In genomic region chr11:128520886-128521696, GRCh38 we compare ENCODE assay signal across 8 cellular contexts.
DNase-seq lines count a peak whose midpoint lies in the region; ATAC-seq lines count a peak whose summit lies in the region.

No MANE protein-coding gene starts in this region.

- H3K4me1 ChIP-seq in iPS-18a (ENCODE audit: control insufficient read depth, low read depth, low read length) = peaks cover 10% of the 10 kb centered on the region

- H3K36me3 ChIP-seq in iPS-18a (ENCODE audit: control insufficient read depth, low read depth, low read length) = no peaks in the 10 kb centered on the region

- no peak for ATAC-seq in activated T-helper 17 cell treated with anti-CD3 and anti-CD28 coated beads, Interleukin-2, amount 50 U/mL, for 72 hours (replicated peaks)
- ATAC-seq in HG02678 (IDR thresholded peaks at IDR 0.05; ENCODE audit: unreplicated experiment) (no peak), HG03135 (IDR thresholded peaks at IDR 0.05; ENCODE audit: unreplicated experiment) (no peak)

- H3K27me3 ChIP-seq in iPS-18a (ENCODE audit: control insufficient read depth, insufficient read depth, low read length) = peaks cover 65% of the 10 kb centered on the region

- H3K27ac ChIP-seq in iPS-18a (ENCODE audit: low read length) (no peak overlapping the region), temporal lobe (ENCODE audit: low read depth, low read length) (peak overlapping the region; percentile 78)

- H3K9me3 ChIP-seq in iPS-18a (ENCODE audit: control insufficient read depth, low read depth, low read length) = no peaks in the 10 kb centered on the region

- CTCF ChIA-PET in activated CD4-positive, alpha-beta T cell treated with anti-CD3 and anti-CD28 coated beads, Interleukin-2, amount 10 ng/mL, durations not matched to agents 7 days and 5 days (lab: Charles Lee) = interaction anchor here (0.9 to 3.3 kb wide), 9 partner anchors 11 to 111 kb away, joined by 3 to 23 read pairs (median 4); no protein-coding TSS in a partner anchor

- peak overlapping the region; percentile 71 for H3K4me3 ChIP-seq in iPS-18a (ENCODE audit: low read length)

- no peaks in the 10 kb centered on the region for H3K9me3 Mint-ChIP-seq in activated CD4-positive, alpha-beta T cell treated with anti-CD3 and anti-CD28 coated beads, Interleukin-2, amount 10 ng/mL, durations not matched to agents 7 days and 5 days
- no peaks in the 10 kb centered on the region for H3K9me3 Mint-ChIP-seq in activated T-helper 17 cell treated with anti-CD3 and anti-CD28 coated beads, Interleukin-2, amount 50 U/mL, for 72 hours

- H3K27ac Mint-ChIP-seq in activated CD4-positive, alpha-beta T cell treated with anti-CD3 and anti-CD28 coated beads, Interleukin-2, amount 10 ng/mL, durations not matched to agents 7 days and 5 days = peak overlapping the region; percentile 93
- H3K27ac Mint-ChIP-seq in activated T-helper 17 cell treated with anti-CD3 and anti-CD28 coated beads, Interleukin-2, amount 50 U/mL, for 72 hours = peak overlapping the region; percentile 100

- no peak for DNase-seq in activated CD4-positive, alpha-beta T cell treated with anti-CD3 and anti-CD28 coated beads, Interleukin-2, amount 10 ng/mL, durations not matched to agents 7 days and 5 days
- no peak for DNase-seq in activated CD4-positive, alpha-beta T cell treated with anti-CD3 and anti-CD28 coated beads for 4 hours
- no peak for DNase-seq in Kasumi-1 (lab: John Stamatoyannopoulos, UW)

- POLR2A ChIA-PET in activated CD4-positive, alpha-beta T cell treated with anti-CD3 and anti-CD28 coated beads, Interleukin-2, amount 10 ng/mL, durations not matched to agents 7 days and 5 days (lab: Charles Lee) = interaction anchor here (1.2 to 4.3 kb wide), 2 partner anchors 49 to 109 kb away, joined by 11 to 15 read pairs; no protein-coding TSS in a partner anchor

- H3K4me1 Mint-ChIP-seq in activated CD4-positive, alpha-beta T cell treated with anti-CD3 and anti-CD28 coated beads, Interleukin-2, amount 10 ng/mL, durations not matched to agents 7 days and 5 days = peaks cover 35% of the 10 kb centered on the region
- peaks cover 39% of the 10 kb centered on the region for H3K4me1 Mint-ChIP-seq in activated T-helper 17 cell treated with anti-CD3 and anti-CD28 coated beads, Interleukin-2, amount 50 U/mL, for 72 hours

- H3K9ac ChIP-seq in iPS-18a (ENCODE audit: low read length) = peak overlapping the region; percentile 24

- no peaks in the 10 kb centered on the region for H3K27me3 Mint-ChIP-seq in activated CD4-positive, alpha-beta T cell treated with anti-CD3 and anti-CD28 coated beads, Interleukin-2, amount 10 ng/mL, durations not matched to agents 7 days and 5 days
- H3K27me3 Mint-ChIP-seq in activated T-helper 17 cell treated with anti-CD3 and anti-CD28 coated beads, Interleukin-2, amount 50 U/mL, for 72 hours = no peaks in the 10 kb centered on the region

- peak overlapping the region; percentile 96 for H3K4me3 Mint-ChIP-seq in activated CD4-positive, alpha-beta T cell treated with anti-CD3 and anti-CD28 coated beads, Interleukin-2, amount 10 ng/mL, durations not matched to agents 7 days and 5 days
- peak overlapping the region; percentile 99 for H3K4me3 Mint-ChIP-seq in activated T-helper 17 cell treated with anti-CD3 and anti-CD28 coated beads, Interleukin-2, amount 50 U/mL, for 72 hours

- H3K36me3 Mint-ChIP-seq in activated CD4-positive, alpha-beta T cell treated with anti-CD3 and anti-CD28 coated beads, Interleukin-2, amount 10 ng/mL, durations not matched to agents 7 days and 5 days (ENCODE audit: low read depth) = peaks cover 56% of the 10 kb centered on the region
- H3K36me3 Mint-ChIP-seq in activated T-helper 17 cell treated with anti-CD3 and anti-CD28 coated beads, Interleukin-2, amount 50 U/mL, for 72 hours (ENCODE audit: low read depth) = peaks cover 80% of the 10 kb centered on the region
